Comparison of ENCODE assay signal across 1 cellular context in genomic region chr4:163164591-163164990, GRCh38.
TF ChIP-seq lines count a peak whose summit lies in the region.

No MANE protein-coding gene starts in this region.

TF ChIP-seq in H1, 55 proteins besides CTCF, POLR2A, EP300 and RAD21:
- TF ChIP-seq RNF2 (IDR thresholded peaks at IDR 0.05; ENCODE audit: borderline replicate concordance, low read depth, low read length, missing control alignments, poor library complexity, severe bottlenecking) (no peak), SP1 (IDR thresholded peaks at IDR 0.05; ENCODE audit: low read depth, low read length) (no peak), EZH2 (IDR thresholded peaks at IDR 0.05; ENCODE audit: low read depth, low read length, severe bottlenecking) (no peak), POLR2AphosphoS5 (IDR thresholded peaks at IDR 0.05; ENCODE audit: low read depth, low read length) (no peak), CEBPB (IDR thresholded peaks at IDR 0.05; ENCODE audit: low read depth, low read length) (no peak), ATF2 (IDR thresholded peaks at IDR 0.05; ENCODE audit: low read length) (no peak), TCF12 (IDR thresholded peaks at IDR 0.05; ENCODE audit: low read depth, low read length) (no peak), SIX5 (IDR thresholded peaks at IDR 0.05; ENCODE audit: low read depth, low read length) (no peak), ATF3 (IDR thresholded peaks at IDR 0.05; ENCODE audit: insufficient read depth, low read depth, low read length) (no peak), TAF7 (optimal IDR thresholded peaks at IDR 0.05; ENCODE audit: borderline replicate concordance, low read depth, low read length) (no peak), E2F6 (IDR thresholded peaks at IDR 0.05) (no peak), GABPA (IDR thresholded peaks at IDR 0.05; ENCODE audit: borderline replicate concordance, insufficient read depth, low read length) (no peak), ASH2L (IDR thresholded peaks at IDR 0.05; ENCODE audit: low read length) (no peak), CTBP2 (IDR thresholded peaks at IDR 0.05; ENCODE audit: borderline replicate concordance, insufficient read depth, insufficient read length, low read length) (no peak), RXRA (IDR thresholded peaks at IDR 0.05; ENCODE audit: insufficient read depth, low read depth, low read length) (no peak)
